8 cellular contexts compared by ENCODE assay signal in genomic region chr14:92763666-92764632, GRCh38. TPM values are rescaled to one million over a fixed set of nuclear protein-coding genes. Genes with fewer than 3 reads are reported as not detected.
DNase-seq lines count a peak whose midpoint lies in the region; ATAC-seq, FAIRE-seq and TF ChIP-seq lines count a peak whose summit lies in the region.
"Not testable (repeated sequence)": the region's sequence is repeated elsewhere in the genome, so short reads cannot be mapped to it uniquely, and the experiment has no call there.

No MANE protein-coding gene starts in this region.

- TF ChIP-seq EP300 in HepG2 (IDR thresholded peaks at IDR 0.05; ENCODE audit: low read depth in 2 of 2, low read length in 2 of 2); HepG2 (CRISPR knock-in tag; IDR thresholded peaks at IDR 0.05; ENCODE audit: borderline replicate concordance): not testable (repeated sequence)

- H3K4me3 Mint-ChIP-seq in CD14-positive monocyte, WTC11: not testable (repeated sequence)

- not testable (repeated sequence) for H3K4me3 ChIP-seq in HepG2 (replicated peaks in 1 of 3; ENCODE audit: insufficient read depth in 1 of 3, low read depth in 2 of 3, low read length in 3 of 3); upper lobe of right lung

- peak; percentile 73 for ATAC-seq in WTC11
- peak; percentile 42 for ATAC-seq in esophagus mucosa
- peak; percentile 70 for ATAC-seq in HepG2
- peak; percentile 53 for ATAC-seq in upper lobe of right lung

- not testable (repeated sequence) for TF ChIP-seq RAD21 in HepG2 (CRISPR knock-in tag; IDR thresholded peaks at IDR 0.05)

- H3K27ac Mint-ChIP-seq in CD14-positive monocyte: peak overlapping the region in 6 of 7 donors; percentile 42 to 80 (median 64)
- not testable (repeated sequence) for H3K27ac Mint-ChIP-seq in WTC11

- H3K4me1 ChIP-seq in HepG2 (ENCODE audit: insufficient read depth, low read length): 0 out of 2 replicates have a peak, but pooled peaks cover 14% of the 10 kb centered on the region
- not testable (repeated sequence) for H3K4me1 ChIP-seq in upper lobe of right lung

- not testable (repeated sequence) for H4K20me1 ChIP-seq in HepG2 (ENCODE audit: insufficient read depth, low read length)

- H3K36me3 ChIP-seq in HepG2 (replicated peaks in 1 of 2; ENCODE audit: control insufficient read depth in 1 of 2, insufficient read depth in 2 of 2, low read length in 2 of 2); upper lobe of right lung: not testable (repeated sequence)

- H3K79me2 ChIP-seq in HepG2 (ENCODE audit: insufficient read depth, low read length): not testable (repeated sequence)

- in situ Hi-C loops in HepG2 (cut with HindIII; ENCODE audit: extremely low pct_ligation_motif_present, low pct_unique_long_range_greater_than_20kb): not testable (repeated sequence)

- POLR2A ChIA-PET in WTC11 (lab: Charles Lee): not testable (repeated sequence)
- POLR2A ChIA-PET in HepG2 (lab: Yijun Ruan, JAX): interaction anchor here (1.1 kb wide), 1 partner anchor 15 kb away, joined by 4 read pairs; the partner anchor contains the start of gene LGMN

- H2AFZ ChIP-seq in HepG2 (ENCODE audit: low read length): not testable (repeated sequence)

- not testable (repeated sequence) for H3K4me2 ChIP-seq in HepG2 (ENCODE audit: low read depth, low read length)

- peaks cover 0 to 11% (median 2%) of the 10 kb centered on the region in 7 donors for H3K9me3 Mint-ChIP-seq in CD14-positive monocyte
- H3K9me3 Mint-ChIP-seq in WTC11: peaks cover 17% of the 10 kb centered on the region

- FAIRE-seq in GM18507 (lab: Jason Lieb, UNC): peak; percentile 93
- FAIRE-seq in HepG2 (lab: Jason Lieb, UNC): peak; percentile 23

- BruUV-seq in HepG2 (replicated peaks; lab: Mats Ljungman, UMichigan): not testable (repeated sequence)

- peaks cover 0 to 10% (median 5%) of the 10 kb centered on the region in 3 donors for H3K27me3 Mint-ChIP-seq in CD14-positive monocyte (ENCODE audit: low read depth in 3 of 3)
- H3K27me3 Mint-ChIP-seq in WTC11 (ENCODE audit: low read depth): not testable (repeated sequence)

- not testable (repeated sequence) for H3K36me3 Mint-ChIP-seq in CD14-positive monocyte, WTC11

- CTCF ChIA-PET in WTC11 (lab: Charles Lee): interaction anchor here (1.4 kb wide), 1 partner anchor 77 kb away, joined by 4 read pairs; no protein-coding TSS in a partner anchor
- CTCF ChIA-PET in HepG2 (lab: Yijun Ruan, JAX; ENCODE audit: low intra/inter-chr PET ratio, low total read pairs): not testable (repeated sequence)

- intact Hi-C loops in CD14-positive monocyte (cut with micrococcal nuclease); HepG2 (cut with micrococcal nuclease; ENCODE audit: unreplicated experiment); upper lobe of right lung (cut with DNase I): not testable (repeated sequence)

- WGBS in HepG2 (ENCODE audit: low lambda C conversion rate): 34% methylated on average over 2 of the region's 5 CpGs

- not testable (repeated sequence) for H3K9ac ChIP-seq in HepG2 (ENCODE audit: insufficient read depth, low read depth, low read length)

- not testable (repeated sequence) for H3K9me3 ChIP-seq in HepG2 (ENCODE audit: low read length); upper lobe of right lung

- H3K27ac ChIP-seq in HepG2 (ENCODE audit: extremely low read length, insufficient read depth, low read length); upper lobe of right lung: not testable (repeated sequence)

- peaks cover 19% of the 10 kb centered on the region for H3K4me1 Mint-ChIP-seq in CD14-positive monocyte
- not testable (repeated sequence) for H3K4me1 Mint-ChIP-seq in WTC11

- peaks cover 0 to 18% of the 10 kb centered on the region in 2 experiments; a peak in 1 of 5 replicates for H3K27me3 ChIP-seq in HepG2 (ENCODE audit: control insufficient read depth in 1 of 2, insufficient read depth in 2 of 2, low read length in 2 of 2)
- not testable (repeated sequence) for H3K27me3 ChIP-seq in upper lobe of right lung

- not testable (repeated sequence) for TF ChIP-seq POLR2A in HepG2 (IDR thresholded peaks at IDR 0.05; ENCODE audit: insufficient read depth in 1 of 2, low read depth in 2 of 2, low read length in 2 of 2)

- not testable (repeated sequence) for DNase-seq in CD14-positive monocyte (ENCODE audit: low spot score); GM18507 (ENCODE audit: extremely low spot score, insufficient read length, low read depth); WTC11 (ENCODE audit: low spot score); HepG2 (ENCODE audit: low spot score); upper lobe of right lung
- peak; percentile 78 for DNase-seq in NCI-H1105 (lab: John Stamatoyannopoulos, UW)
- DNase-seq in NCI-H82 (lab: John Stamatoyannopoulos, UW): peak; percentile 26

- not testable (repeated sequence) for TF ChIP-seq CTCF in CD14-positive monocyte (IDR thresholded peaks at IDR 0.05); WTC11 (IDR thresholded peaks at IDR 0.05); HepG2 (CRISPR knock-in tag; IDR thresholded peaks at IDR 0.05); upper lobe of right lung (IDR thresholded peaks at IDR 0.05)

TF ChIP-seq in HepG2, 621 proteins besides CTCF, POLR2A, EP300 and RAD21:
- TF ChIP-seq THAP11 (CRISPR knock-in tag; IDR thresholded peaks at IDR 0.05) (peak; percentile 79), ZNF143 (CRISPR knock-in tag; IDR thresholded peaks at IDR 0.05) (peak; percentile 50; the same call in 1 of the 2 replicates)

RNA-seq across cellular contexts. Expression of gene LGMN, which starts 15.5 kb away (rescaled TPM):
- polyA plus RNA-seq in CD14-positive monocyte (1 to 10 TPM; 1.7 to 3.3 TPM), HepG2 (2011; rRNA removed) (76.4 and 83.6 TPM in 2 replicates)
- total RNA-seq in WTC11 (2021) (55.7 to 68.0 TPM (median 66.1 TPM) in 3 replicates), esophagus mucosa (27.4 TPM), HepG2 (2016; rRNA removed; fragmentation: Illumina TruSeq; extraction: Trizol) (10.4 and 28.9 TPM in 2 replicates), upper lobe of right lung (140 TPM)
- total RNA-seq in HepG2 (2016; cell fraction: cytosol; rRNA removed; fragmentation: Illumina TruSeq; extraction: Trizol; ENCODE audit: low read depth): 3.0 and 5.2 TPM in 2 replicates
- total RNA-seq in HepG2 (2016; cell fraction: insoluble cytoplasmic fraction; rRNA removed; fragmentation: Illumina TruSeq; extraction: Trizol): 10.1 and 29.2 TPM in 2 replicates
- total RNA-seq in HepG2 (2016; cell fraction: membrane; rRNA removed; fragmentation: Illumina TruSeq; extraction: Trizol): 6.4 and 6.6 TPM in 2 replicates
- total RNA-seq in HepG2 (2016; cell fraction: nucleus; rRNA removed; fragmentation: Illumina TruSeq; extraction: Trizol): 26.8 and 34.0 TPM in 2 replicates
- 76.0 and 85.2 TPM in 2 replicates for polyA plus RNA-seq in HepG2 (2011; cell fraction: cytosol; rRNA removed)
- polyA plus RNA-seq in HepG2 (2011; cell fraction: nucleus; rRNA removed): 50.5 and 61.9 TPM in 2 replicates
- polyA plus RNA-seq in HepG2 (2012): 45.0 and 57.9 TPM in 2 replicates
- 3.5 and 4.0 TPM in 2 replicates for polyA plus RNA-seq in HepG2 (2016; cell fraction: cytosol; fragmentation: Illumina TruSeq; extraction: Trizol; ENCODE audit: low read depth)
- polyA plus RNA-seq in HepG2 (2016; cell fraction: insoluble cytoplasmic fraction; fragmentation: Illumina TruSeq; extraction: Trizol; ENCODE audit: low read depth): 12.3 and 12.9 TPM in 2 replicates
- polyA plus RNA-seq in HepG2 (2016; cell fraction: membrane; fragmentation: Illumina TruSeq; extraction: Trizol; ENCODE audit: low read depth): 4.3 and 4.4 TPM in 2 replicates
- 46.4 and 49.9 TPM in 2 replicates for polyA plus RNA-seq in HepG2 (2016; cell fraction: nucleus; fragmentation: Illumina TruSeq; extraction: Trizol; ENCODE audit: insufficient read depth, low read depth)
- 30.5 and 33.0 TPM in 2 replicates for polyA minus RNA-seq in HepG2 (2011; rRNA and poly(A)+ RNA removed; ENCODE audit: low replicate concordance)
- 17.5 and 19.4 TPM in 2 replicates for polyA minus RNA-seq in HepG2 (2011; cell fraction: cytosol; rRNA and poly(A)+ RNA removed)
- polyA minus RNA-seq in HepG2 (2011; cell fraction: nucleus; rRNA and poly(A)+ RNA removed): 14.9 and 23.0 TPM in 2 replicates

RNA-seq across cellular contexts. Expression of gene GOLGA5, which starts 30.2 kb away (rescaled TPM):
- polyA plus RNA-seq in CD14-positive monocyte: 10 to 100 TPM; 12.4 to 19.0 TPM
- total RNA-seq in WTC11 (2021): 23.8 to 27.0 TPM (median 25.0 TPM) in 3 replicates
- total RNA-seq in esophagus mucosa: 24.9 TPM
- total RNA-seq in HepG2 (2016; rRNA removed; fragmentation: Illumina TruSeq; extraction: Trizol): 40.0 and 54.6 TPM in 2 replicates
- 18.6 and 23.9 TPM in 2 replicates for total RNA-seq in HepG2 (2016; cell fraction: cytosol; rRNA removed; fragmentation: Illumina TruSeq; extraction: Trizol; ENCODE audit: low read depth)
- 38.1 and 54.7 TPM in 2 replicates for total RNA-seq in HepG2 (2016; cell fraction: insoluble cytoplasmic fraction; rRNA removed; fragmentation: Illumina TruSeq; extraction: Trizol)
- 41.5 and 47.7 TPM in 2 replicates for total RNA-seq in HepG2 (2016; cell fraction: membrane; rRNA removed; fragmentation: Illumina TruSeq; extraction: Trizol)
- 21.9 and 23.1 TPM in 2 replicates for total RNA-seq in HepG2 (2016; cell fraction: nucleus; rRNA removed; fragmentation: Illumina TruSeq; extraction: Trizol)
- 25.7 and 31.0 TPM in 2 replicates for polyA plus RNA-seq in HepG2 (2011; rRNA removed)
- polyA plus RNA-seq in HepG2 (2011; cell fraction: cytosol; rRNA removed): 16.9 and 24.2 TPM in 2 replicates
- polyA plus RNA-seq in HepG2 (2011; cell fraction: nucleus; rRNA removed): 9.2 and 10.4 TPM in 2 replicates
- 27.9 and 42.1 TPM in 2 replicates for polyA plus RNA-seq in HepG2 (2012)
- 13.0 and 14.4 TPM in 2 replicates for polyA plus RNA-seq in HepG2 (2016; cell fraction: cytosol; fragmentation: Illumina TruSeq; extraction: Trizol; ENCODE audit: low read depth)
- polyA plus RNA-seq in HepG2 (2016; cell fraction: insoluble cytoplasmic fraction; fragmentation: Illumina TruSeq; extraction: Trizol; ENCODE audit: low read depth): 51.6 and 52.3 TPM in 2 replicates
- 30.5 and 32.1 TPM in 2 replicates for polyA plus RNA-seq in HepG2 (2016; cell fraction: membrane; fragmentation: Illumina TruSeq; extraction: Trizol; ENCODE audit: low read depth)
- polyA plus RNA-seq in HepG2 (2016; cell fraction: nucleus; fragmentation: Illumina TruSeq; extraction: Trizol; ENCODE audit: insufficient read depth, low read depth): 28.4 and 29.6 TPM in 2 replicates
- polyA minus RNA-seq in HepG2 (2011; rRNA and poly(A)+ RNA removed; ENCODE audit: low replicate concordance): 9.6 and 9.8 TPM in 2 replicates
- polyA minus RNA-seq in HepG2 (2011; cell fraction: cytosol; rRNA and poly(A)+ RNA removed): 19.8 and 26.8 TPM in 2 replicates
- polyA minus RNA-seq in HepG2 (2011; cell fraction: nucleus; rRNA and poly(A)+ RNA removed): 27.6 and 40.0 TPM in 2 replicates
- total RNA-seq in upper lobe of right lung: 31.4 TPM
